Comparison of ENCODE assay signal across 21 cellular contexts in the genomic region with DNA sequence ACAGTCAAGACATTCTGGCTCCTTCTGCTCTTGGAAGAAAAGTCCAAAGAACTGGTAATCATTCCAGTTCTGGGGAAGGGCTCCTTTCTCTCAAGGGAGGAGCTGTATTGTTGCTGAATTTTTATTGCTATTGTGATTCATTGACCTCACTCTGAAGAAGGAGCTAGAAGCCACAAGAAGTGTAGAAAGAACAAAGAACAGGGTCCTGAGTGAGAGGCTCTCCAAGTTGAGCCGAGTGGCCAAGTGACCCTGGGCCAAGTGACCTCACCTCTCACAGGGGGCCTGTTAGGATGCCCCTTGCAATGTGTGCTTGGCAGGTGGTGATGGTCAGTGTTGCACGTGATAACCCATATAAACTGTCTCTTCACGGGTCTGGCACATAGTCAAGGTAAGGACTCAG.
"Had no signal": no experiment of that assay in that cellular context is flagged by ENCODE, and none has a peak within 500 bp of the region (broad histone marks: within the 10 kb centered on the region; RNA-seq: fewer than 3 reads in every experiment).

No MANE protein-coding gene starts in this region.

- H3K27ac ChIP-seq: ascending aorta, esophagus squamous epithelium, left lung, thoracic aorta, upper lobe of right lung had no signal

- H3K9me3 Mint-ChIP-seq: activated T-cell treated with anti-CD3 and anti-CD28 coated beads, Interleukin-2, amount 50 U/mL, for 72 hours had no signal

- DNase-seq: activated CD4-positive, alpha-beta T cell treated with anti-CD3 and anti-CD28 coated beads, Interleukin-2, amount 10 ng/mL, durations not matched to agents 24 days and 14 days; activated CD4-positive, CD25-positive, alpha-beta regulatory T cell; activated CD8-positive, alpha-beta memory T cell treated with anti-CD3 and anti-CD28 coated beads for 24 hours; activated CD8-positive, alpha-beta memory T cell treated with anti-CD3 and anti-CD28 coated beads, Interleukin-2, amount 50 U/mL, for 48 hours; activated effector memory CD4-positive, alpha-beta T cell treated with anti-CD3 and anti-CD28 coated beads, Interleukin-2, amount 50 U/mL, for 16 hours; activated naive CD4-positive, alpha-beta T cell treated with anti-CD3 and anti-CD28 coated beads, Interleukin-2, amount 50 U/mL, for 16 hours; activated T-cell treated with anti-CD3 and anti-CD28 coated beads, Interleukin-2, amount 50 U/mL, for 72 hours; cerebellar nuclear complex; effector CD8-positive, alpha-beta T cell; esophagus squamous epithelium; foreskin melanocyte; left lung; mammary epithelial cell; nephron progenitor cell; nucleus accumbens; posterior cingulate gyrus; stimulated activated naive B cell treated with anti-CD40 and anti-IgM and Interleukin-4, amounts not matched to agents 10 μg/mL and 1 μg/mL and 100 μg/mL, for 72 hours; T-helper 9 cell; upper lobe of right lung had no signal

- H3K9me3 ChIP-seq: ascending aorta, esophagus squamous epithelium, left lung, thoracic aorta, upper lobe of right lung had no signal

- H3K4me1 Mint-ChIP-seq: activated CD4-positive, alpha-beta T cell treated with anti-CD3 and anti-CD28 coated beads, Interleukin-2, amount 10 ng/mL, durations not matched to agents 24 days and 14 days; stimulated activated naive B cell treated with anti-CD40 and anti-IgM and Interleukin-4, amounts not matched to agents 10 μg/mL and 1 μg/mL and 100 μg/mL, for 72 hours had no signal

- H3K4me3 ChIP-seq: ascending aorta, esophagus squamous epithelium, left lung, thoracic aorta, upper lobe of right lung had no signal

- H3K4me3 Mint-ChIP-seq: activated CD4-positive, alpha-beta T cell treated with anti-CD3 and anti-CD28 coated beads, Interleukin-2, amount 10 ng/mL, durations not matched to agents 24 days and 14 days; activated T-cell treated with anti-CD3 and anti-CD28 coated beads, Interleukin-2, amount 50 U/mL, for 72 hours; nephron progenitor cell; stimulated activated naive B cell treated with anti-CD40 and anti-IgM and Interleukin-4, amounts not matched to agents 10 μg/mL and 1 μg/mL and 100 μg/mL, for 72 hours had no signal

- H3K36me3 ChIP-seq: ascending aorta, esophagus squamous epithelium, left lung, thoracic aorta, upper lobe of right lung had no signal

- H3K27ac Mint-ChIP-seq: activated CD4-positive, alpha-beta T cell treated with anti-CD3 and anti-CD28 coated beads, Interleukin-2, amount 10 ng/mL, durations not matched to agents 24 days and 14 days; activated T-cell treated with anti-CD3 and anti-CD28 coated beads, Interleukin-2, amount 50 U/mL, for 72 hours; stimulated activated naive B cell treated with anti-CD40 and anti-IgM and Interleukin-4, amounts not matched to agents 10 μg/mL and 1 μg/mL and 100 μg/mL, for 72 hours had no signal

- ATAC-seq: activated T-cell treated with anti-CD3 and anti-CD28 coated beads, Interleukin-2, amount 50 U/mL, for 72 hours; left lung; stimulated activated naive B cell treated with anti-CD40 and anti-IgM and Interleukin-4, amounts not matched to agents 10 μg/mL and 1 μg/mL and 100 μg/mL, for 72 hours; upper lobe of right lung had no signal

- H3K27me3 Mint-ChIP-seq: activated CD4-positive, alpha-beta T cell treated with anti-CD3 and anti-CD28 coated beads, Interleukin-2, amount 10 ng/mL, durations not matched to agents 24 days and 14 days had no signal

- H3K27me3 ChIP-seq: ascending aorta, left lung, upper lobe of right lung had no signal
